12 cellular contexts compared by ENCODE assay signal in genomic region chr7:122290476-122290875, GRCh38. TPM values are rescaled to one million over a fixed set of nuclear protein-coding genes. Genes with fewer than 3 reads are reported as not detected.
DNase-seq lines count a peak whose midpoint lies in the region; ATAC-seq and TF ChIP-seq lines count a peak whose summit lies in the region.
"Had no signal": no experiment of that assay in that cellular context is flagged by ENCODE, and none has a peak within 500 bp of the region (broad histone marks: within the 10 kb centered on the region; RNA-seq: fewer than 3 reads in every experiment).

No MANE protein-coding gene starts in this region.

- H3K27ac Mint-ChIP-seq in WTC11: no peak overlapping the region
- H3K27ac Mint-ChIP-seq in neural progenitor cell: no peak overlapping the region
- H3K27ac Mint-ChIP-seq in activated CD4-positive, alpha-beta T cell treated with anti-CD3 and anti-CD28 coated beads for 36 hours: no peak overlapping the region
- H3K27ac Mint-ChIP-seq: CD4-positive, alpha-beta memory T cell had no signal

- H3F3A ChIP-seq in MM.1S (ENCODE audit: insufficient read depth, low read length): no peaks in the 10 kb centered on the region
- peaks cover 5% of the 10 kb centered on the region for H3F3A ChIP-seq in neural progenitor cell (ENCODE audit: low read depth)

- POLR2A ChIA-PET in WTC11 (lab: Charles Lee): no interaction called here
- POLR2A ChIA-PET in activated CD4-positive, alpha-beta T cell treated with anti-CD3 and anti-CD28 coated beads for 36 hours (lab: Charles Lee): no interaction called here

- H2AFZ ChIP-seq in MM.1S (ENCODE audit: low read length) (no peak overlapping the region), neural progenitor cell (replicated peaks) (no peak overlapping the region)

- intact Hi-C loops in activated CD4-positive, alpha-beta T cell treated with anti-CD3 and anti-CD28 coated beads for 36 hours (cut with DNase I, micrococcal nuclease): no loop called here

- no peak overlapping the region for H3K9ac ChIP-seq in MM.1S (ENCODE audit: low read length)
- H3K9ac ChIP-seq in neural progenitor cell: no peak overlapping the region

- no peaks in the 10 kb centered on the region for H3K79me2 ChIP-seq in MM.1S (ENCODE audit: low read length)
- H3K79me2 ChIP-seq in neural progenitor cell (ENCODE audit: low read depth): no peaks in the 10 kb centered on the region

- H3K27ac ChIP-seq in MM.1S (ENCODE audit: low read length): no peak overlapping the region
- H3K27ac ChIP-seq in neural progenitor cell: no peak overlapping the region
- H3K27ac ChIP-seq: C4-2B had no signal

- peaks cover 1% of the 10 kb centered on the region for H3K4me1 Mint-ChIP-seq in WTC11
- H3K4me1 Mint-ChIP-seq in neural progenitor cell: no peaks in the 10 kb centered on the region
- H3K4me1 Mint-ChIP-seq in activated CD4-positive, alpha-beta T cell treated with anti-CD3 and anti-CD28 coated beads for 36 hours: no peaks in the 10 kb centered on the region
- H3K4me1 Mint-ChIP-seq: CD4-positive, alpha-beta memory T cell had no signal

- no peaks in the 10 kb centered on the region for H3K36me3 ChIP-seq in MM.1S (replicated peaks; ENCODE audit: insufficient read depth, low read length)
- H3K36me3 ChIP-seq in neural progenitor cell: no peaks in the 10 kb centered on the region
- H3K36me3 ChIP-seq: BE2C had no signal

- no peaks in the 10 kb centered on the region for H3K9me2 ChIP-seq in MM.1S (replicated peaks; ENCODE audit: insufficient read depth, low read length)

- ATAC-seq in WTC11: 0 out of 2 replicates have a peak, but pooled peaks have one; percentile 16
- ATAC-seq in activated CD4-positive, alpha-beta T cell treated with anti-CD3 and anti-CD28 coated beads for 36 hours: no peak

- peak; percentile 8 for DNase-seq in NCI-H82 (lab: John Stamatoyannopoulos, UW)
- DNase-seq in NCI-H82 treated with DMSO at 0.1 percent for 48 hours (lab: John Stamatoyannopoulos, UW; ENCODE audit: unreplicated experiment): no peak
- peak; percentile 5 for DNase-seq in MM.1S
- no peak for DNase-seq in WTC11 (ENCODE audit: low spot score)
- peak; percentile 9 for DNase-seq in neural progenitor cell (ENCODE audit: low spot score)
- no peak for DNase-seq in NCI-H2171 (lab: John Stamatoyannopoulos, UW)
- DNase-seq in NCI-H526 (lab: John Stamatoyannopoulos, UW): no peak
- DNase-seq in activated CD4-positive, alpha-beta T cell treated with anti-CD3 and anti-CD28 coated beads for 36 hours: no peak
- DNase-seq: BE2C; CD4-positive, alpha-beta memory T cell had no signal

- H3K27me3 ChIP-seq in MM.1S (replicated peaks; ENCODE audit: insufficient read depth, low read length) (no peaks in the 10 kb centered on the region), neural progenitor cell (no peaks in the 10 kb centered on the region)
- H3K27me3 ChIP-seq: BE2C had no signal

- H4K20me1 ChIP-seq in MM.1S (ENCODE audit: insufficient read depth, low read length) (no peaks in the 10 kb centered on the region), neural progenitor cell (ENCODE audit: low read depth) (no peaks in the 10 kb centered on the region)

- H3K4me1 ChIP-seq in MM.1S (ENCODE audit: low read length): no peaks in the 10 kb centered on the region
- peaks cover 3% of the 10 kb centered on the region for H3K4me1 ChIP-seq in neural progenitor cell
- H3K4me1 ChIP-seq: BE2C had no signal

- H3K9me3 Mint-ChIP-seq in WTC11 (peaks cover 46% of the 10 kb centered on the region), neural progenitor cell (peaks cover 13% of the 10 kb centered on the region)
- peaks cover 2% of the 10 kb centered on the region for H3K9me3 Mint-ChIP-seq in activated CD4-positive, alpha-beta T cell treated with anti-CD3 and anti-CD28 coated beads for 36 hours (ENCODE audit: low read depth)

- CTCF ChIA-PET in WTC11 (lab: Charles Lee): interaction anchor here (1.1 kb wide), 1 partner anchor 238 kb away, joined by 3 read pairs; no protein-coding TSS in a partner anchor
- CTCF ChIA-PET in activated CD4-positive, alpha-beta T cell treated with anti-CD3 and anti-CD28 coated beads for 36 hours (lab: Charles Lee): no interaction called here

- H3K4me3 ChIP-seq in MM.1S (ENCODE audit: low read length) (no peak overlapping the region), neural progenitor cell (no peak overlapping the region)

- H3K9me3 ChIP-seq in MM.1S (replicated peaks; ENCODE audit: insufficient read depth, low read length) (no peaks in the 10 kb centered on the region), neural progenitor cell (ENCODE audit: low read depth) (no peaks in the 10 kb centered on the region)
- H3K9me3 ChIP-seq: BE2C had no signal

- H3K4me3 Mint-ChIP-seq in WTC11: no peak overlapping the region
- H3K4me3 Mint-ChIP-seq in neural progenitor cell: no peak overlapping the region
- no peak overlapping the region for H3K4me3 Mint-ChIP-seq in activated CD4-positive, alpha-beta T cell treated with anti-CD3 and anti-CD28 coated beads for 36 hours
- H3K4me3 Mint-ChIP-seq: CD4-positive, alpha-beta memory T cell had no signal

- no peak overlapping the region for H3K4me2 ChIP-seq in MM.1S (ENCODE audit: low read depth, low read length)
- H3K4me2 ChIP-seq in neural progenitor cell: no peak overlapping the region

- peaks cover 14% of the 10 kb centered on the region for H3K27me3 Mint-ChIP-seq in WTC11 (ENCODE audit: low read depth)
- peaks cover 7% of the 10 kb centered on the region for H3K27me3 Mint-ChIP-seq in neural progenitor cell (ENCODE audit: insufficient read depth, low read depth)
- peaks cover under 1% of the 10 kb centered on the region for H3K27me3 Mint-ChIP-seq in activated CD4-positive, alpha-beta T cell treated with anti-CD3 and anti-CD28 coated beads for 36 hours

- TF ChIP-seq CTCF in MM.1S (IDR thresholded peaks at IDR 0.05; ENCODE audit: low read length) (no peak), WTC11 (IDR thresholded peaks at IDR 0.05) (no peak), neural progenitor cell (IDR thresholded peaks at IDR 0.05) (peak; percentile 15)

- H3K36me3 Mint-ChIP-seq in WTC11 (peaks cover 6% of the 10 kb centered on the region), neural progenitor cell (no peaks in the 10 kb centered on the region)
- no peaks in the 10 kb centered on the region for H3K36me3 Mint-ChIP-seq in activated CD4-positive, alpha-beta T cell treated with anti-CD3 and anti-CD28 coated beads for 36 hours (ENCODE audit: low read depth)
- H3K36me3 Mint-ChIP-seq: CD4-positive, alpha-beta memory T cell had no signal

TF ChIP-seq in WTC11, 78 proteins besides CTCF, POLR2A, EP300 and RAD21:
- no peak for TF ChIP-seq JAZF1 (CRISPR knock-in tag; IDR thresholded peaks at IDR 0.05)
- no peak for TF ChIP-seq CREM (CRISPR knock-in tag; IDR thresholded peaks at IDR 0.05)
- no peak for TF ChIP-seq SP1 (CRISPR knock-in tag; conservative IDR thresholded peaks at IDR 0.05)
- TF ChIP-seq CREB1 (CRISPR knock-in tag; IDR thresholded peaks at IDR 0.05): no peak
- no peak for TF ChIP-seq ATF1 (CRISPR knock-in tag; IDR thresholded peaks at IDR 0.05)
- TF ChIP-seq ATF2 (CRISPR knock-in tag; IDR thresholded peaks at IDR 0.05; ENCODE audit: borderline replicate concordance, low read depth): no peak
- no peak for TF ChIP-seq MLX (CRISPR knock-in tag; IDR thresholded peaks at IDR 0.05)
- no peak for TF ChIP-seq FOXK1 (CRISPR knock-in tag; IDR thresholded peaks at IDR 0.05)
- no peak for TF ChIP-seq PREB (CRISPR knock-in tag; IDR thresholded peaks at IDR 0.05; ENCODE audit: borderline replicate concordance)
- no peak for TF ChIP-seq E2F4 (CRISPR knock-in tag; IDR thresholded peaks at IDR 0.05; ENCODE audit: borderline replicate concordance, low read depth)

RNA-seq across cellular contexts. Expression of gene FEZF1, which starts 14.1 kb away (rescaled TPM):
- total RNA-seq in WTC11 (2021) (11.1 to 20.0 TPM (median 11.6 TPM) in 3 replicates), neural progenitor cell (ENCODE audit: low replicate concordance) (330 and 467 TPM in 2 replicates)
- not detected for total RNA-seq in activated CD4-positive, alpha-beta T cell treated with anti-CD3 and anti-CD28 coated beads for 36 hours
- total RNA-seq: CD4-positive, alpha-beta memory T cell; HT1080 had no signal

Comparison
In these comparisons a context has a peak if more than half of its experiments do, and no peak if none do; other contexts are left out.
1. DNase-seq: peak in NCI-H82 (single experiment), MM.1S (single experiment) and neural progenitor cell (single experiment); none in NCI-H82 treated with DMSO at 0.1 percent for 48 hours (single experiment), WTC11 (single experiment), NCI-H2171 (single experiment), NCI-H526 (0 of 2) and activated CD4-positive, alpha-beta T cell treated with anti-CD3 and anti-CD28 coated beads for 36 hours (single experiment).
2. RNA of gene FEZF1, which starts 14.1 kb away (total RNA-seq): 330 to 467 TPM in neural progenitor cell and 11.1 to 20.0 TPM in WTC11; not detected in activated CD4-positive, alpha-beta T cell treated with anti-CD3 and anti-CD28 coated beads for 36 hours; every median in the first group is over 10 times any median in the second.